ENCODE assay signal across 12 cellular contexts in genomic region chr3:13891492-13892073, GRCh38. TPM values are rescaled to one million over a fixed set of nuclear protein-coding genes. Genes with fewer than 3 reads are reported as not detected.
A peak's percentile ranks its signal among the peaks of the same experiment; 100 is the strongest.
DNase-seq lines count a peak whose midpoint lies in the region; ATAC-seq lines count a peak whose summit lies in the region.
"Had no signal": no experiment of that assay in that cellular context is flagged by ENCODE, and none has a peak within 500 bp of the region (broad histone marks: within the 10 kb centered on the region; RNA-seq: fewer than 3 reads in every experiment).

No MANE protein-coding gene starts in this region.

- POLR2A ChIA-PET in activated CD4-positive, alpha-beta T cell treated with anti-CD3 and anti-CD28 coated beads for 36 hours (lab: Charles Lee), result interaction anchor here (0.6 kb wide), 1 partner anchor 417 kb away, joined by 5 read pairs; no protein-coding TSS in a partner anchor
- POLR2A ChIA-PET in activated CD4-positive, alpha-beta memory T cell treated with anti-CD3 and anti-CD28 coated beads for 36 hours (lab: Charles Lee), result no interaction called here
- POLR2A ChIA-PET in naive thymus-derived CD8-positive, alpha-beta T cell (lab: Charles Lee), result interaction anchor here (0.5 to 3.4 kb wide), 10 partner anchors 11 to 1356 kb away, joined by 3 to 47 read pairs (median 4); partner anchors contain the start of genes CCDC174, HDAC11, LSM3 and SLC6A6

- H3K36me3 Mint-ChIP-seq in activated CD4-positive, alpha-beta T cell treated with anti-CD3 and anti-CD28 coated beads for 36 hours (ENCODE audit: low read depth), result no peaks in the 10 kb centered on the region
- no peaks in the 10 kb centered on the region for H3K36me3 Mint-ChIP-seq in activated CD4-positive, alpha-beta memory T cell treated with anti-CD3 and anti-CD28 coated beads for 36 hours
- H3K36me3 Mint-ChIP-seq in naive thymus-derived CD8-positive, alpha-beta T cell, result no peaks in the 10 kb centered on the region
- H3K36me3 Mint-ChIP-seq: WTC11 had no signal

- H3K9me3 Mint-ChIP-seq in activated CD4-positive, alpha-beta T cell treated with anti-CD3 and anti-CD28 coated beads for 36 hours (ENCODE audit: low read depth), result no peaks in the 10 kb centered on the region
- H3K9me3 Mint-ChIP-seq in activated CD4-positive, alpha-beta memory T cell treated with anti-CD3 and anti-CD28 coated beads for 36 hours, result no peaks in the 10 kb centered on the region
- H3K9me3 Mint-ChIP-seq in naive thymus-derived CD8-positive, alpha-beta T cell, result peaks cover 0 to 9% (median 2%) of the 10 kb centered on the region in 9 donors
- H3K9me3 Mint-ChIP-seq: HFFc6 had no signal

- H3K4me3 Mint-ChIP-seq in activated CD4-positive, alpha-beta T cell treated with anti-CD3 and anti-CD28 coated beads for 36 hours, result no peak overlapping the region
- no peak overlapping the region for H3K4me3 Mint-ChIP-seq in activated CD4-positive, alpha-beta memory T cell treated with anti-CD3 and anti-CD28 coated beads for 36 hours
- H3K4me3 Mint-ChIP-seq in naive thymus-derived CD8-positive, alpha-beta T cell, result peak overlapping the region in 8 of 10 donors; percentile 15 to 83 (median 60)
- H3K4me3 Mint-ChIP-seq: HFFc6, WTC11 had no signal

- peak; percentile 41 for DNase-seq in activated CD4-positive, alpha-beta T cell treated with anti-CD3 and anti-CD28 coated beads for 36 hours
- no peak for DNase-seq in activated CD4-positive, alpha-beta T cell treated with anti-CD3 and anti-CD28 coated beads, Interleukin-2, amount 50 U/mL, for 48 hours
- DNase-seq in HT1080 (ENCODE audit: low read depth) (peak; percentile 39), SKM-1 treated with dmso at 0.1 percent for 144 hours (lab: John Stamatoyannopoulos, UW; ENCODE audit: unreplicated experiment) (no peak), cortex of kidney (lab: John Stamatoyannopoulos, UW) (no peak), posterior vena cava (ENCODE audit: low spot score) (no peak)
- DNase-seq in activated CD4-positive, alpha-beta memory T cell treated with anti-CD3 and anti-CD28 coated beads for 36 hours, result no peak
- peak in 2 of 10 donors; percentile 26 to 36 for DNase-seq in naive thymus-derived CD8-positive, alpha-beta T cell
- DNase-seq: effector memory CD4-positive, alpha-beta T cell; HFFc6 had no signal

- intact Hi-C loops in activated CD4-positive, alpha-beta T cell treated with anti-CD3 and anti-CD28 coated beads for 36 hours (cut with DNase I, micrococcal nuclease), result loop anchor here in 1 of 2 experiments (10.0 kb wide), 1 partner anchor 373 kb away; no protein-coding TSS in a partner anchor
- intact Hi-C loops in activated CD4-positive, alpha-beta memory T cell treated with anti-CD3 and anti-CD28 coated beads for 36 hours (cut with micrococcal nuclease), result loop anchor here (10.0 kb wide), 1 partner anchor 1033 kb away; no protein-coding TSS in a partner anchor
- intact Hi-C loops in posterior vena cava (cut with DNase I), result loop anchor here in 1 of 2 donors (10.0 kb wide), 1 partner anchor 233 kb away; the partner anchor contains the start of genes CHCHD4 and TMEM43

- CTCF ChIA-PET in activated CD4-positive, alpha-beta T cell treated with anti-CD3 and anti-CD28 coated beads for 36 hours (lab: Charles Lee), result interaction anchor here (1.2 to 8.7 kb wide), 4 partner anchors 9 to 407 kb away, joined by 3 to 182 read pairs (median 10); partner anchors contain the start of gene WNT7A
- CTCF ChIA-PET in activated CD4-positive, alpha-beta memory T cell treated with anti-CD3 and anti-CD28 coated beads for 36 hours (lab: Charles Lee), result interaction anchor here (0.9 to 21.6 kb wide), 3 partner anchors 11 to 240 kb away, joined by 3 to 567 read pairs (median 28); partner anchors contain the start of genes CHCHD4 and WNT7A

- H3K27ac Mint-ChIP-seq in activated CD4-positive, alpha-beta T cell treated with anti-CD3 and anti-CD28 coated beads for 36 hours, result no peak overlapping the region
- peak overlapping the region; percentile 77 for H3K27ac Mint-ChIP-seq in activated CD4-positive, alpha-beta memory T cell treated with anti-CD3 and anti-CD28 coated beads for 36 hours
- H3K27ac Mint-ChIP-seq in naive thymus-derived CD8-positive, alpha-beta T cell, result peak overlapping the region in 9 of 10 donors; percentile 13 to 96 (median 92)
- H3K27ac Mint-ChIP-seq: HFFc6, WTC11 had no signal

- no peaks in the 10 kb centered on the region for H3K27me3 Mint-ChIP-seq in activated CD4-positive, alpha-beta T cell treated with anti-CD3 and anti-CD28 coated beads for 36 hours
- no peaks in the 10 kb centered on the region for H3K27me3 Mint-ChIP-seq in activated CD4-positive, alpha-beta memory T cell treated with anti-CD3 and anti-CD28 coated beads for 36 hours
- H3K27me3 Mint-ChIP-seq in naive thymus-derived CD8-positive, alpha-beta T cell, result no peaks in the 10 kb centered on the region

- H3K4me1 Mint-ChIP-seq in activated CD4-positive, alpha-beta T cell treated with anti-CD3 and anti-CD28 coated beads for 36 hours, result peaks cover 26% of the 10 kb centered on the region
- H3K4me1 Mint-ChIP-seq in activated CD4-positive, alpha-beta memory T cell treated with anti-CD3 and anti-CD28 coated beads for 36 hours (ENCODE audit: low read depth), result peaks cover 30% of the 10 kb centered on the region
- peaks cover 21 to 46% (median 38%) of the 10 kb centered on the region in 4 donors for H3K4me1 Mint-ChIP-seq in naive thymus-derived CD8-positive, alpha-beta T cell

- no peak for ATAC-seq in activated CD4-positive, alpha-beta T cell treated with anti-CD3 and anti-CD28 coated beads for 36 hours
- no peak for ATAC-seq in naive thymus-derived CD8-positive, alpha-beta T cell
- ATAC-seq: WTC11 had no signal

RNA-seq across cellular contexts. Expression of gene WNT7A, which starts 11.7 kb away (rescaled TPM):
- under 1 TPM; 0.11 to 0.39 TPM for total RNA-seq in activated CD4-positive, alpha-beta T cell treated with anti-CD3 and anti-CD28 coated beads for 36 hours
- total RNA-seq in HT1080 (2014; rRNA removed; shearing (Covaris generic)), result 0.47 and 1.3 TPM in 2 replicates
- polyA plus RNA-seq in HT1080 (2015; cell fraction: cytosol; rRNA removed), result 1.5 and 2.6 TPM in 2 replicates
- 1.0 and 1.1 TPM in 2 replicates for polyA plus RNA-seq in HT1080 (2015; cell fraction: nucleus; rRNA removed)
- under 1 TPM; 0.29 to 0.33 TPM for total RNA-seq in activated CD4-positive, alpha-beta memory T cell treated with anti-CD3 and anti-CD28 coated beads for 36 hours
- 1 to 10 TPM; 9.6 TPM for total RNA-seq in naive thymus-derived CD8-positive, alpha-beta T cell
- polyA plus RNA-seq in naive thymus-derived CD8-positive, alpha-beta T cell, result 1 to 10 TPM in 2 of 3 donors, under 1 TPM in 1; 0.17 to 1.6 (median 1.3) TPM
- total RNA-seq in posterior vena cava, result not detected
- total RNA-seq: HFFc6 had no signal
- polyA plus RNA-seq: AG04450 had no signal

Comparison
In these comparisons a context has a peak if more than half of its experiments do, and no peak if none do; other contexts are left out.
1. DNase-seq: peak in activated CD4-positive, alpha-beta T cell treated with anti-CD3 and anti-CD28 coated beads for 36 hours (single experiment) and HT1080 (single experiment); none in activated CD4-positive, alpha-beta T cell treated with anti-CD3 and anti-CD28 coated beads, Interleukin-2, amount 50 U/mL, for 48 hours (0 of 2), activated CD4-positive, alpha-beta memory T cell treated with anti-CD3 and anti-CD28 coated beads for 36 hours (single experiment), SKM-1 treated with dmso at 0.1 percent for 144 hours (single experiment), cortex of kidney (single experiment) and posterior vena cava (single experiment).
2. H3K4me3 Mint-ChIP-seq: peak in naive thymus-derived CD8-positive, alpha-beta T cell (8 of 10); none in activated CD4-positive, alpha-beta T cell treated with anti-CD3 and anti-CD28 coated beads for 36 hours (single experiment) and activated CD4-positive, alpha-beta memory T cell treated with anti-CD3 and anti-CD28 coated beads for 36 hours (single experiment).